In the genomic region with DNA sequence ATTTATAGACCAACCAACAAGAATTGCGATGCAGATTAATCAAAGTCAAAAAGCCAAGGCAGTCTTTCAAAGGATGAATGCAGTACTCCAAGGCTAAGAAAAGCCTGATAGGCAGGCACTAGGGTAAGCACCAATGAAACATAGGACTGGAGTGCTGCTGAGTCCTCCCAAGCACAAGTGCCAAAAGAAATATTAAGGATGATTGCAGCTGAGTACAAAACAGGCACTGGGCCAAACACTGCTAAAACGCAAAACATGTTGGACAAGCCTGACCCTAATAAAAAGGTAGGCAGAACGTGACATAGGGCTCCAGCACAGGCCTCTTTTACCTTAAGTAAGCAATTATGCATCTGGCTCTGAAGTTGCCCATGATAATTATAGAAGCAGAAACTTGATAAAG, we compare ENCODE assay signal across 21 cellular contexts.
DNase-seq lines count a peak whose midpoint lies in the region; ATAC-seq and TF ChIP-seq lines count a peak whose summit lies in the region.
"Had no signal": no experiment of that assay in that cellular context is flagged by ENCODE, and none has a peak within 500 bp of the region (broad histone marks: within the 10 kb centered on the region; RNA-seq: fewer than 3 reads in every experiment).

No MANE protein-coding gene starts in this region.

- H3K27ac ChIP-seq in SK-N-SH (ENCODE audit: low read depth in 2 of 2, low read length in 1 of 2): peak overlapping the region in 1 of 2 experiments; percentile 58; a peak in 2 of 4 replicates
- H3K27ac ChIP-seq: KMS-11, SK-N-MC, skin epidermis had no signal

- DNase-seq in EH (ENCODE audit: low read depth): peak; percentile 34
- DNase-seq in NCI-H1105 (lab: John Stamatoyannopoulos, UW): peak; percentile 84
- DNase-seq in SK-N-SH: peak; percentile 4
- DNase-seq in fibroblast of mammary gland (ENCODE audit: low read depth): peak; percentile 8
- no peak for DNase-seq in stimulated activated CD4-positive, alpha-beta T cell treated with anti-CD3 and anti-CD28 coated beads, Interleukin-2, amount 100 ng/mL, for 48 hours
- no peak for DNase-seq in DMS 273 (lab: John Stamatoyannopoulos, UW; ENCODE audit: unreplicated experiment)
- DNase-seq in activated gamma-delta T cell treated with Interleukin-2 at 50 U/mL for 16 hours: no peak
- DNase-seq: activated CD4-positive, alpha-beta T cell treated with anti-CD3 and anti-CD28 coated beads, Interleukin-2, amount 50 U/mL, for 48 hours; activated effector memory CD4-positive, alpha-beta T cell treated with Interleukin-2 at 50 U/mL for 16 hours; GOT3; mucosa of descending colon; NCI-H1048; NCI-H2107; stimulated activated CD4-positive, alpha-beta T cell treated with anti-CD3 and anti-CD28 coated beads, Interleukin-4, amount 100 ng/mL, for 24 hours; trophoblast cell had no signal

- no peaks in the 10 kb centered on the region for H4K20me1 ChIP-seq in SK-N-SH (ENCODE audit: insufficient read depth)

- TF ChIP-seq CTCF in SK-N-SH (IDR thresholded peaks at IDR 0.05) (no peak), fibroblast of mammary gland (conservative IDR thresholded peaks at IDR 0.05; ENCODE audit: control insufficient read depth, insufficient read depth, low read depth, low read length) (no peak)

- H3K9me2 ChIP-seq in SK-N-SH: no peaks in the 10 kb centered on the region

- ATAC-seq in GM21526 (IDR thresholded peaks at IDR 0.05; ENCODE audit: low FRiP score, unreplicated experiment): no peak
- ATAC-seq: GM12878, mucosa of descending colon, WTC11 had no signal

- 0 out of 4 replicates have a peak, but pooled peaks of 1 of the 2 experiments have one; percentile 21 for TF ChIP-seq EP300 in SK-N-SH (IDR thresholded peaks at IDR 0.05; ENCODE audit: borderline replicate concordance in 1 of 2, low read depth in 1 of 2, low read length in 1 of 2)

- no peak overlapping the region for H2AFZ ChIP-seq in SK-N-SH (ENCODE audit: low read depth)

- H3K27me3 ChIP-seq in SK-N-SH (ENCODE audit: insufficient read depth): no peaks in the 10 kb centered on the region

- no peaks in the 10 kb centered on the region for H3K79me2 ChIP-seq in SK-N-SH (ENCODE audit: insufficient read depth)

- H3K4me2 ChIP-seq in SK-N-SH: no peak overlapping the region
- H3K4me2 ChIP-seq: KMS-11 had no signal

- 53% methylated on average over 3 of the region's 3 CpGs for WGBS in SK-N-SH (ENCODE audit: low lambda C conversion rate)

- H3F3A ChIP-seq in SK-N-SH (replicated peaks; ENCODE audit: insufficient read depth): no peaks in the 10 kb centered on the region

- TF ChIP-seq RAD21 in SK-N-SH (IDR thresholded peaks at IDR 0.05; ENCODE audit: low read length): no peak

- no peak overlapping the region for H3K9ac ChIP-seq in SK-N-SH
- H3K9ac ChIP-seq: KMS-11 had no signal

- H3K9me3 ChIP-seq in SK-N-SH: no peaks in the 10 kb centered on the region
- H3K9me3 ChIP-seq: mucosa of descending colon had no signal

- H3K36me3 ChIP-seq in SK-N-SH (replicated peaks in 1 of 2; ENCODE audit: control insufficient read depth in 1 of 2, insufficient read depth in 2 of 2, low read length in 1 of 2): no peaks in the 10 kb centered on the region

- peaks cover 0 to 6% of the 10 kb centered on the region in 2 experiments; a peak in 2 of 4 replicates for H3K4me1 ChIP-seq in SK-N-SH (ENCODE audit: control insufficient read depth in 1 of 2, insufficient read depth in 2 of 2, low read depth in 1 of 2, low read length in 1 of 2)

- POLR2A ChIA-PET in SK-N-SH (lab: Yijun Ruan, JAX): no interaction called here

- H3K4me3 ChIP-seq in SK-N-SH (ENCODE audit: low read depth in 2 of 2, low read length in 1 of 2): no peak overlapping the region
- no peak overlapping the region for H3K4me3 ChIP-seq in fibroblast of mammary gland (ENCODE audit: control insufficient read depth, low read depth, low read length)
- H3K4me3 ChIP-seq: GM12878, mucosa of descending colon, SK-N-MC, skin epidermis had no signal

- CTCF ChIA-PET in SK-N-SH (lab: Yijun Ruan, JAX): interaction anchor here (1.4 kb wide), 1 partner anchor 24 kb away, joined by 3 read pairs; no protein-coding TSS in a partner anchor

TF ChIP-seq in SK-N-SH, 30 proteins besides CTCF, POLR2A, EP300 and RAD21:
- TF ChIP-seq RCOR1 (IDR thresholded peaks at IDR 0.05; ENCODE audit: low read length) (no peak), NRF1 (IDR thresholded peaks at IDR 0.05; ENCODE audit: low read depth, low read length) (no peak), CHD2 (IDR thresholded peaks at IDR 0.05; ENCODE audit: low read length, partially characterized antibody) (no peak), POLR2AphosphoS5 (IDR thresholded peaks at IDR 0.05; ENCODE audit: low read depth, low read length) (no peak), USF1 (IDR thresholded peaks at IDR 0.05; ENCODE audit: borderline replicate concordance, low read depth) (no peak)
- TF ChIP-seq, protein P1, sequence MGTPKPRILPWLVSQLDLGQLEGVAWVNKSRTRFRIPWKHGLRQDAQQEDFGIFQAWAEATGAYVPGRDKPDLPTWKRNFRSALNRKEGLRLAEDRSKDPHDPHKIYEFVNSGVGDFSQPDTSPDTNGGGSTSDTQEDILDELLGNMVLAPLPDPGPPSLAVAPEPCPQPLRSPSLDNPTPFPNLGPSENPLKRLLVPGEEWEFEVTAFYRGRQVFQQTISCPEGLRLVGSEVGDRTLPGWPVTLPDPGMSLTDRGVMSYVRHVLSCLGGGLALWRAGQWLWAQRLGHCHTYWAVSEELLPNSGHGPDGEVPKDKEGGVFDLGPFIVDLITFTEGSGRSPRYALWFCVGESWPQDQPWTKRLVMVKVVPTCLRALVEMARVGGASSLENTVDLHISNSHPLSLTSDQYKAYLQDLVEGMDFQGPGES (IDR thresholded peaks at IDR 0.05; ENCODE audit: low read depth, low read length): no peak

Comparison
In these comparisons a context has a peak if more than half of its experiments do, and no peak if none do; other contexts are left out.
1. DNase-seq: peak in EH (single experiment), NCI-H1105 (single experiment), SK-N-SH (single experiment) and fibroblast of mammary gland (single experiment); none in stimulated activated CD4-positive, alpha-beta T cell treated with anti-CD3 and anti-CD28 coated beads, Interleukin-2, amount 100 ng/mL, for 48 hours (0 of 2), DMS 273 (single experiment) and activated gamma-delta T cell treated with Interleukin-2 at 50 U/mL for 16 hours (single experiment).